ENCODE assay signal across 14 cellular contexts in the genomic region with DNA sequence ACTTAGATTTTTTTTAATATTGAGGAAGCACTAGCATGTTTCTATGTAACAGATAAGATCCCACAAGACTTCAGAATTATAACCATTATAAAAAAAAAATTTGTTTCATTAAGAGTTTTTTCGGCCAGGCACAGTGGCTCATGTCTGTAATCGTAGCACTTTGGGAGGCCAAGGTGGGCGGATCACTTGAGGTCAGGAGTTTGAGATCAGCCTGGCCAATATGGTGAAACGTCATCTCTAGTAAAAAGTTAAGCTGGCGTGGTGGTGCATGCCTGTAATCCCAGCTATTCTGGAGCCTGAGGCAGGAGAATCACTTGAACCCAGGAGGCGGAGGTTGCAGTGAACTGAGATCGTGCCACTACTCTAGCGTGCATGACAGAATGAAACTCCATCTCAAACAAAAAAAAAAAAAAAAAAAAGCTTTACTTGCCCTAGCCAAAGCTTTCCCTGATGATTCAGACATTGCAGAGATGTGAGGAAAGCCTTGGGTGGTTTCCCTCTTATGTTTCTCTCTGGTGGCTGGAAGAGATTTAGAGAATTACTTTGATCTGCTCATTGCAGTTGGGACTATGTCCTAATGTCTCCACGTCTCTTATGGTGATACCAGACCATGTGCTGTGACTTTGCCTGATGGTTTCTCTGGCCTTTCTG.
DNase-seq lines count a peak whose midpoint lies in the region; ATAC-seq and TF ChIP-seq lines count a peak whose summit lies in the region.
"Had no signal": no experiment of that assay in that cellular context is flagged by ENCODE, and none has a peak within 500 bp of the region (broad histone marks: within the 10 kb centered on the region; RNA-seq: fewer than 3 reads in every experiment).

No MANE protein-coding gene starts in this region.

- TF ChIP-seq CTCF in AG10803 (conservative IDR thresholded peaks at IDR 0.05; ENCODE audit: low read length) (no peak), epithelial cell of esophagus (IDR thresholded peaks at IDR 0.05; ENCODE audit: insufficient read depth, low read depth, low read length, missing control alignments) (no peak), lower lobe of right lung (IDR thresholded peaks at IDR 0.05) (no peak)

- no peak overlapping the region for H2BK12ac ChIP-seq in mesenchymal stem cell (ENCODE audit: low read length in 2 of 2)

- H2BK15ac ChIP-seq in mesenchymal stem cell (ENCODE audit: low read depth, poor library complexity, severe bottlenecking): no peak overlapping the region

- no peak overlapping the region for H3K23ac ChIP-seq in mesenchymal stem cell (ENCODE audit: low read length in 2 of 2)

- no peak overlapping the region for H4K8ac ChIP-seq in mesenchymal stem cell (ENCODE audit: low read length)

- H3K9ac ChIP-seq in mesenchymal stem cell (ENCODE audit: low read length): peak overlapping the region; percentile 40

- no peak overlapping the region for H3K4me2 ChIP-seq in mesenchymal stem cell (ENCODE audit: low read length, poor library complexity, severe bottlenecking)

- H2BK5ac ChIP-seq in mesenchymal stem cell (ENCODE audit: low read depth, low read length, poor library complexity, severe bottlenecking): no peak overlapping the region

- H3K18ac ChIP-seq in mesenchymal stem cell (ENCODE audit: low read depth in 1 of 2, low read length in 2 of 2): no peak overlapping the region

- DNase-seq in AG10803 (ENCODE audit: low read depth) (peak; percentile 89), MG63 (peak; percentile 70), epithelial cell of esophagus (ENCODE audit: low read depth) (peak; percentile 57), mesenchymal stem cell (peak; percentile 42), lower lobe of right lung (no peak), NCI-H82 (lab: John Stamatoyannopoulos, UW) (no peak), NOMO-1 (lab: John Stamatoyannopoulos, UW; ENCODE audit: unreplicated experiment in 2 of 2) (no peak)
- DNase-seq in activated CD8-positive, alpha-beta memory T cell treated with anti-CD3 and anti-CD28 coated beads, Interleukin-2, amount 50 U/mL, for 4 hours: no peak
- DNase-seq: activated CD8-positive, alpha-beta memory T cell treated with anti-CD3 and anti-CD28 coated beads, Interleukin-2, amount 10 ng/mL, durations not matched to agents 7 days and 5 days; activated naive CD8-positive, alpha-beta T cell treated with anti-CD3 and anti-CD28 coated beads, Interleukin-2, amount 10 ng/mL, durations not matched to agents 7 days and 5 days; MM.1S; naive thymus-derived CD8-positive, alpha-beta T cell; Peyer's patch; stimulated activated CD4-positive, alpha-beta T cell treated with anti-CD3 and anti-CD28 coated beads, Interleukin-15, amount 100 ng/mL, for 24 hours had no signal

- H3K27me3 ChIP-seq in MG63: no peaks in the 10 kb centered on the region
- H3K27me3 ChIP-seq in mesenchymal stem cell (ENCODE audit: control insufficient read depth in 1 of 2, insufficient read depth in 1 of 2, low read length in 2 of 2): peaks cover 7 to 10% of the 10 kb centered on the region in 2 experiments
- no peaks in the 10 kb centered on the region for H3K27me3 ChIP-seq in lower lobe of right lung (ENCODE audit: low read depth)
- H3K27me3 ChIP-seq: Peyer's patch had no signal

- H2BK120ac ChIP-seq in mesenchymal stem cell (ENCODE audit: low read depth, low read length): no peak overlapping the region

- 90% methylated on average over 9 of the region's 9 CpGs for WGBS in mesenchymal stem cell

- intact Hi-C loops in lower lobe of right lung (cut with DNase I): no loop called here

- H4K91ac ChIP-seq in mesenchymal stem cell (ENCODE audit: low read length): no peak overlapping the region

- no peak overlapping the region for H3K4ac ChIP-seq in mesenchymal stem cell (ENCODE audit: low read depth in 1 of 2, low read length in 2 of 2)

- no peak overlapping the region for H3K4me3 ChIP-seq in AG10803 (ENCODE audit: low read length)
- no peak overlapping the region for H3K4me3 ChIP-seq in MG63
- no peak overlapping the region for H3K4me3 ChIP-seq in epithelial cell of esophagus (ENCODE audit: low read length)
- peak overlapping the region in 1 of 2 experiments; percentile 62 for H3K4me3 ChIP-seq in mesenchymal stem cell (ENCODE audit: insufficient read depth in 1 of 2, low read depth in 1 of 2, low read length in 2 of 2)
- H3K4me3 ChIP-seq in lower lobe of right lung: no peak overlapping the region
- H3K4me3 ChIP-seq: Peyer's patch had no signal

- H3K27ac ChIP-seq in mesenchymal stem cell (ENCODE audit: low read length, poor library complexity, severe bottlenecking): no peak overlapping the region
- H3K27ac ChIP-seq in lower lobe of right lung: no peak overlapping the region
- H3K27ac ChIP-seq: Peyer's patch had no signal

- H2AFZ ChIP-seq in mesenchymal stem cell (ENCODE audit: low read depth, low read length): no peak overlapping the region

- H3K14ac ChIP-seq in mesenchymal stem cell (ENCODE audit: low read length in 2 of 2): no peak overlapping the region

- no peaks in the 10 kb centered on the region for H3K79me1 ChIP-seq in mesenchymal stem cell (replicated peaks; ENCODE audit: low read length, poor library complexity, severe bottlenecking)

- ATAC-seq in lower lobe of right lung: no peak
- ATAC-seq: activated CD8-positive, alpha-beta memory T cell treated with anti-CD3 and anti-CD28 coated beads, Interleukin-2, amount 10 ng/mL, durations not matched to agents 7 days and 5 days; naive thymus-derived CD8-positive, alpha-beta T cell had no signal

- H3K9me3 ChIP-seq in MG63 (no peaks in the 10 kb centered on the region), mesenchymal stem cell (ENCODE audit: control insufficient read depth, low read length) (no peaks in the 10 kb centered on the region), lower lobe of right lung (no peaks in the 10 kb centered on the region)
- H3K9me3 ChIP-seq: Peyer's patch had no signal

- H3K4me1 ChIP-seq in mesenchymal stem cell (ENCODE audit: control insufficient read depth, insufficient read depth, low read depth, low read length) (peaks cover 1% of the 10 kb centered on the region), lower lobe of right lung (no peaks in the 10 kb centered on the region)
- H3K4me1 ChIP-seq: Peyer's patch had no signal

- no peak overlapping the region for H2AK5ac ChIP-seq in mesenchymal stem cell (ENCODE audit: low read length, severe bottlenecking)

- H3K36me3 ChIP-seq in MG63 (no peaks in the 10 kb centered on the region), mesenchymal stem cell (ENCODE audit: control insufficient read depth in 1 of 2, insufficient read depth in 2 of 2, low read depth in 1 of 2, low read length in 2 of 2) (no peaks in the 10 kb centered on the region), lower lobe of right lung (no peaks in the 10 kb centered on the region)
- H3K36me3 ChIP-seq: Peyer's patch had no signal

Comparison
In these comparisons a context has a peak if more than half of its experiments do, and no peak if none do; other contexts are left out.
1. DNase-seq: peak in AG10803 (single experiment), MG63 (single experiment), epithelial cell of esophagus (single experiment) and mesenchymal stem cell (single experiment); none in lower lobe of right lung (single experiment), NCI-H82 (single experiment), activated CD8-positive, alpha-beta memory T cell treated with anti-CD3 and anti-CD28 coated beads, Interleukin-2, amount 50 U/mL, for 4 hours (single experiment) and NOMO-1 (0 of 2).